In the genomic region with DNA sequence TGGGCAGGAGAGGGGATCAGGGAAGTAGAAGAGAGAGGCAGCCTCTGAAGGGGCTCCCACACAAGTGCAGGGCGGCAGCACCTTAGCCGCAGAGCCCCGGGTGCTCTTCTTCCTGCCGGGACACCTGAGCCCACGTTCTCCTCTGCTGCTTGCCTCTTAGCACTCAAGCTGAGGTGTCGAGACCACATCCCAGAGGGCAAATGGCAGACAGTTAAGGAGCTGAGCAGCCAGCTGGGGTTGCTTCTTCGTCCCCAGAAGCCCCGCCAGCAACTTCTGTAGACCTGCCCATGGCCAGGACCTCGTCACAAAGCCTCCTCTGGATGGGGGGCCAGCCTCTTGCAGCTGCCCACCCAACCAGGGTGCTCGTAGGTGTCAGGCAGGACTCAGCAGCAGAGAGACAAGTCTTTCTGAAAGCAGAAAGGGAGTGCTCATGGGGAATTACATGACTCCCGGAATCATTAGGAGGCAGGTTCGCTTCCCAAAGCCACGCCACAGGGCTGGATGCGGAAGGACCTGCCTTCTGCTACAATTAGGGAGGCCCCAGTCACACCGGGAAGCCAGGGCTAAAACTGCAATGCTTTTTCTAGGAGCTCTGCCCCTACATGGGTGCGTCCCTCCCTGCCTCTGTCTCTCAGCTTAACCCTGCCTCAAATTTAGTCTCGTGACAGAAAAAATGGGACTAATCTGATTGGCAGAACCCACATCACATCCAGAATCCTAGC, we compare ENCODE assay signal across 12 cellular contexts.
A peak's percentile ranks its signal among the peaks of the same experiment; 100 is the strongest.
DNase-seq lines count a peak whose midpoint lies in the region; ATAC-seq, FAIRE-seq and TF ChIP-seq lines count a peak whose summit lies in the region.
"Had no signal": no experiment of that assay in that cellular context is flagged by ENCODE, and none has a peak within 500 bp of the region (broad histone marks: within the 10 kb centered on the region; RNA-seq: fewer than 3 reads in every experiment).

No MANE protein-coding gene starts in this region.

- in situ Hi-C loops in HepG2 (cut with HindIII; ENCODE audit: extremely low pct_ligation_motif_present, low pct_unique_long_range_greater_than_20kb), result no loop called here

- peak; percentile 11 for DNase-seq in stimulated activated CD4-positive, alpha-beta T cell treated with anti-CD3 and anti-CD28 coated beads, Interleukin-4, amount 100 ng/mL, for 1 hour
- no peak for DNase-seq in stimulated activated CD4-positive, alpha-beta T cell treated with anti-CD3 and anti-CD28 coated beads, Interleukin-1b, Interleukin-23, amount 100 ng/mL, for 48 hours
- DNase-seq in activated gamma-delta T cell (lab: John Stamatoyannopoulos, UW) (peak; percentile 33), HepG2 (ENCODE audit: low spot score) (no peak), NCI-H2081 (lab: John Stamatoyannopoulos, UW) (no peak), MM.1S (no peak)
- DNase-seq: activated CD4-positive, CD25-positive, alpha-beta regulatory T cell; NCI-H2227 treated with DMSO at 0.1 percent for 48 hours; SHP77 treated with DMSO at 0.1 percent for 48 hours had no signal

- peak overlapping the region; percentile 100 for H3K27ac ChIP-seq in HepG2 (ENCODE audit: extremely low read length, insufficient read depth, low read length)
- H3K27ac ChIP-seq in thymus (ENCODE audit: low read depth), result peak overlapping the region; percentile 83
- H3K27ac ChIP-seq in MM.1S (ENCODE audit: low read length), result no peak overlapping the region
- H3K27ac ChIP-seq: ascending aorta had no signal

- CTCF ChIA-PET in HepG2 (lab: Yijun Ruan, JAX; ENCODE audit: low intra/inter-chr PET ratio, low total read pairs), result no interaction called here

- H4K20me1 ChIP-seq in HepG2 (ENCODE audit: insufficient read depth, low read length) (no peaks in the 10 kb centered on the region), MM.1S (ENCODE audit: insufficient read depth, low read length) (no peaks in the 10 kb centered on the region)

- POLR2A ChIA-PET in HepG2 (lab: Yijun Ruan, JAX), result interaction anchor here (0.7 to 4.8 kb wide), 31 partner anchors 8 to 393 kb away, joined by 3 to 56 read pairs (median 4); no protein-coding TSS in a partner anchor

- H3K4me2 ChIP-seq in HepG2 (ENCODE audit: low read depth, low read length) (peak overlapping the region; percentile 66; the same call in 1 of the 2 replicates), MM.1S (ENCODE audit: low read depth, low read length) (no peak overlapping the region)

- H3K36me3 ChIP-seq in HepG2 (replicated peaks in 1 of 2; ENCODE audit: control insufficient read depth in 1 of 2, insufficient read depth in 2 of 2, low read length in 2 of 2) (no peaks in the 10 kb centered on the region), thymus (ENCODE audit: control insufficient read depth, insufficient read depth) (no peaks in the 10 kb centered on the region), MM.1S (replicated peaks; ENCODE audit: insufficient read depth, low read length) (no peaks in the 10 kb centered on the region)
- H3K36me3 ChIP-seq: ascending aorta had no signal

- no peak overlapping the region for H2AFZ ChIP-seq in HepG2 (ENCODE audit: low read length)
- no peak overlapping the region for H2AFZ ChIP-seq in MM.1S (ENCODE audit: low read length)

- ATAC-seq in HepG2 (no peak; the same call in 2 of the 3 replicates), GM18511 (IDR thresholded peaks at IDR 0.05; ENCODE audit: unreplicated experiment) (no peak)

- H3K4me3 ChIP-seq in HepG2 (replicated peaks in 1 of 3; ENCODE audit: insufficient read depth in 1 of 3, low read depth in 2 of 3, low read length in 3 of 3), result no peak overlapping the region
- no peak overlapping the region for H3K4me3 ChIP-seq in thymus (ENCODE audit: low read length)
- H3K4me3 ChIP-seq in MM.1S (ENCODE audit: low read length), result no peak overlapping the region
- H3K4me3 ChIP-seq: ascending aorta had no signal

- intact Hi-C loops in HepG2 (cut with micrococcal nuclease; ENCODE audit: unreplicated experiment), result loop anchor here (10.0 kb wide), 1 partner anchor 295 kb away; no protein-coding TSS in a partner anchor

- whole genome bisulfite sequencing in HepG2 (ENCODE audit: low lambda C conversion rate), result 96% methylated on average over 7 of the region's 17 CpGs
- 35% methylated on average over 17 of the region's 17 CpGs for WGBS in thymus

- H3K27me3 ChIP-seq in HepG2 (ENCODE audit: control insufficient read depth in 1 of 2, insufficient read depth in 2 of 2, low read length in 2 of 2) (no peaks in the 10 kb centered on the region), thymus (ENCODE audit: control insufficient read depth, insufficient read depth) (no peaks in the 10 kb centered on the region), MM.1S (replicated peaks; ENCODE audit: insufficient read depth, low read length) (0 out of 2 replicates have a peak, but pooled peaks cover 3% of the 10 kb centered on the region)
- H3K27me3 ChIP-seq: ascending aorta had no signal

- no peaks in the 10 kb centered on the region for H3F3A ChIP-seq in MM.1S (ENCODE audit: insufficient read depth, low read length)

- no peaks in the 10 kb centered on the region for H3K9me2 ChIP-seq in MM.1S (replicated peaks; ENCODE audit: insufficient read depth, low read length)

- H3K9ac ChIP-seq in HepG2 (ENCODE audit: insufficient read depth, low read depth, low read length) (peak overlapping the region; percentile 83), MM.1S (ENCODE audit: low read length) (no peak overlapping the region)

- TF ChIP-seq CTCF in HepG2 (CRISPR knock-in tag; IDR thresholded peaks at IDR 0.05), result no peak
- TF ChIP-seq CTCF in MM.1S (IDR thresholded peaks at IDR 0.05; ENCODE audit: low read length), result no peak

- no TSS peak for BruUV-seq in HepG2 (replicated peaks; lab: Mats Ljungman, UMichigan)

- TF ChIP-seq RAD21 in HepG2 (CRISPR knock-in tag; IDR thresholded peaks at IDR 0.05), result no peak

- TF ChIP-seq EP300 in HepG2 (IDR thresholded peaks at IDR 0.05; ENCODE audit: low read depth in 2 of 2, low read length in 2 of 2) (no peak), HepG2 (CRISPR knock-in tag; IDR thresholded peaks at IDR 0.05; ENCODE audit: borderline replicate concordance) (no peak)

- TF ChIP-seq POLR2A in HepG2 (IDR thresholded peaks at IDR 0.05; ENCODE audit: insufficient read depth in 1 of 2, low read depth in 2 of 2, low read length in 2 of 2), result no peak

- H3K79me2 ChIP-seq in HepG2 (ENCODE audit: insufficient read depth, low read length) (no peaks in the 10 kb centered on the region), MM.1S (ENCODE audit: low read length) (no peaks in the 10 kb centered on the region)

- H3K9me3 ChIP-seq in HepG2 (ENCODE audit: low read length) (peaks cover 9% of the 10 kb centered on the region), thymus (ENCODE audit: control insufficient read depth) (no peaks in the 10 kb centered on the region), MM.1S (replicated peaks; ENCODE audit: insufficient read depth, low read length) (no peaks in the 10 kb centered on the region)
- H3K9me3 ChIP-seq: ascending aorta had no signal

- H3K4me1 ChIP-seq in HepG2 (ENCODE audit: insufficient read depth, low read length), result peaks cover 89% of the 10 kb centered on the region
- H3K4me1 ChIP-seq in thymus (ENCODE audit: control insufficient read depth, insufficient read depth, low read length), result peaks cover 27% of the 10 kb centered on the region
- peaks cover 7% of the 10 kb centered on the region for H3K4me1 ChIP-seq in MM.1S (ENCODE audit: low read length)
- H3K4me1 ChIP-seq: ascending aorta had no signal

- no peak for FAIRE-seq in HepG2 (lab: Jason Lieb, UNC)

TF ChIP-seq in HepG2, 621 proteins besides CTCF, POLR2A, EP300 and RAD21 (continues in another document):
- TF ChIP-seq MED8 (CRISPR knock-in tag; IDR thresholded peaks at IDR 0.05; ENCODE audit: insufficient replicate concordance) (no peak), PHF21A (CRISPR knock-in tag; IDR thresholded peaks at IDR 0.05) (no peak), ZNF224 (CRISPR knock-in tag; IDR thresholded peaks at IDR 0.05) (no peak), ARID2 (CRISPR knock-in tag; IDR thresholded peaks at IDR 0.05; ENCODE audit: borderline replicate concordance) (no peak), ZFP41 (CRISPR knock-in tag; IDR thresholded peaks at IDR 0.05; ENCODE audit: borderline replicate concordance) (no peak)
- TF ChIP-seq, protein P1, sequence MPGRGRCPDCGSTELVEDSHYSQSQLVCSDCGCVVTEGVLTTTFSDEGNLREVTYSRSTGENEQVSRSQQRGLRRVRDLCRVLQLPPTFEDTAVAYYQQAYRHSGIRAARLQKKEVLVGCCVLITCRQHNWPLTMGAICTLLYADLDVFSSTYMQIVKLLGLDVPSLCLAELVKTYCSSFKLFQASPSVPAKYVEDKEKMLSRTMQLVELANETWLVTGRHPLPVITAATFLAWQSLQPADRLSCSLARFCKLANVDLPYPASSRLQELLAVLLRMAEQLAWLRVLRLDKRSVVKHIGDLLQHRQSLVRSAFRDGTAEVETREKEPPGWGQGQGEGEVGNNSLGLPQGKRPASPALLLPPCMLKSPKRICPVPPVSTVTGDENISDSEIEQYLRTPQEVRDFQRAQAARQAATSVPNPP (CRISPR knock-in tag; IDR thresholded peaks at IDR 0.05), result no peak
- TF ChIP-seq, protein P2, sequence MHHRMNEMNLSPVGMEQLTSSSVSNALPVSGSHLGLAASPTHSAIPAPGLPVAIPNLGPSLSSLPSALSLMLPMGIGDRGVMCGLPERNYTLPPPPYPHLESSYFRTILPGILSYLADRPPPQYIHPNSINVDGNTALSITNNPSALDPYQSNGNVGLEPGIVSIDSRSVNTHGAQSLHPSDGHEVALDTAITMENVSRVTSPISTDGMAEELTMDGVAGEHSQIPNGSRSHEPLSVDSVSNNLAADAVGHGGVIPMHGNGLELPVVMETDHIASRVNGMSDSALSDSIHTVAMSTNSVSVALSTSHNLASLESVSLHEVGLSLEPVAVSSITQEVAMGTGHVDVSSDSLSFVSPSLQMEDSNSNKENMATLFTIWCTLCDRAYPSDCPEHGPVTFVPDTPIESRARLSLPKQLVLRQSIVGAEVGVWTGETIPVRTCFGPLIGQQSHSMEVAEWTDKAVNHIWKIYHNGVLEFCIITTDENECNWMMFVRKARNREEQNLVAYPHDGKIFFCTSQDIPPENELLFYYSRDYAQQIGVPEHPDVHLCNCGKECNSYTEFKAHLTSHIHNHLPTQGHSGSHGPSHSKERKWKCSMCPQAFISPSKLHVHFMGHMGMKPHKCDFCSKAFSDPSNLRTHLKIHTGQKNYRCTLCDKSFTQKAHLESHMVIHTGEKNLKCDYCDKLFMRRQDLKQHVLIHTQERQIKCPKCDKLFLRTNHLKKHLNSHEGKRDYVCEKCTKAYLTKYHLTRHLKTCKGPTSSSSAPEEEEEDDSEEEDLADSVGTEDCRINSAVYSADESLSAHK (CRISPR knock-in tag; IDR thresholded peaks at IDR 0.05; ENCODE audit: borderline replicate concordance), result no peak

Comparison
In these comparisons a context has a peak if more than half of its experiments do, and no peak if none do; other contexts are left out.
1. DNase-seq: peak in stimulated activated CD4-positive, alpha-beta T cell treated with anti-CD3 and anti-CD28 coated beads, Interleukin-4, amount 100 ng/mL, for 1 hour (single experiment) and activated gamma-delta T cell (single experiment); none in stimulated activated CD4-positive, alpha-beta T cell treated with anti-CD3 and anti-CD28 coated beads, Interleukin-1b, Interleukin-23, amount 100 ng/mL, for 48 hours (single experiment), HepG2 (single experiment), NCI-H2081 (0 of 2) and MM.1S (single experiment).